Comparison of ENCODE assay signal across 14 cellular contexts in the genomic region with DNA sequence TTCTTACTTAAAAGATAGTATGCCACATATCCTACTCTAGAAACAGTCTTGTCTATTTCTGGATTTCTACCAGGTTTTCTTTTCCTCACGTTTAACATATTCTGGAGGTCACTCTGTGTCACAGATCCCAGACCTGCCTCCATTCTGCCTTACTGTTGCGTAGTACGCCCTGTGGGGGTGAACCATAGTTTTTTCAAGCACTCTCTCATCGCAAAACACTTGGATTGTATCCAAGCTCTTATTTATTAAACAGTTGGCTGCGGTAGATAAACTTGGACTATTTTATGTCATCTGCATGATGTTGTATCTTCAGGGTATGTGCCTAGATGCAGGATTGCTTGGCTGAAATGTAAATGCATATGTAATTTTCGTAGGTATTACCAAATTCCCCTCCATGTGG.
"Had no signal": no experiment of that assay in that cellular context is flagged by ENCODE, and none has a peak within 500 bp of the region (broad histone marks: within the 10 kb centered on the region; RNA-seq: fewer than 3 reads in every experiment).

No MANE protein-coding gene starts in this region.

- H3K36me3 ChIP-seq: breast epithelium, upper lobe of right lung had no signal

- H3K27ac ChIP-seq: breast epithelium, testis, upper lobe of right lung had no signal

- H3K9me3 ChIP-seq: breast epithelium, testis, upper lobe of right lung had no signal

- H3K9me3 Mint-ChIP-seq: activated CD4-positive, alpha-beta T cell treated with anti-CD3 and anti-CD28 coated beads, Interleukin-2, amount 10 ng/mL, durations not matched to agents 24 days and 14 days; activated T-helper 1 cell treated with anti-CD3 and anti-CD28 coated beads, Interleukin-12 subunit alpha, Interleukin-12 subunit beta, Interleukin-2, Interleukin-4 antibody, amounts not matched to agents 30 ng/mL and 10 ng/mL and 1 ng/mL, durations not matched to agents 14 hours and 24 hours and 36 hours; stimulated activated naive CD8-positive, alpha-beta T cell treated with anti-CD3 and anti-CD28 coated beads, Interleukin-15, Interleukin-2, amounts not matched to agents 100 ng/mL and 50 ng/mL, for 24 hours had no signal

- H3K4me3 ChIP-seq: breast epithelium, dorsolateral prefrontal cortex, testis, upper lobe of right lung had no signal

- H3K4me1 ChIP-seq: breast epithelium had no signal

- H3K27ac Mint-ChIP-seq: activated CD4-positive, alpha-beta T cell treated with anti-CD3 and anti-CD28 coated beads, Interleukin-2, amount 10 ng/mL, durations not matched to agents 24 days and 14 days; activated T-helper 1 cell treated with anti-CD3 and anti-CD28 coated beads, Interleukin-12 subunit alpha, Interleukin-12 subunit beta, Interleukin-2, Interleukin-4 antibody, amounts not matched to agents 30 ng/mL and 10 ng/mL and 1 ng/mL, durations not matched to agents 14 hours and 24 hours and 36 hours; memory B cell; nephron progenitor cell; stimulated activated naive CD8-positive, alpha-beta T cell treated with anti-CD3 and anti-CD28 coated beads, Interleukin-15, Interleukin-2, amounts not matched to agents 100 ng/mL and 50 ng/mL, for 24 hours; WTC11 had no signal

- DNase-seq: activated CD4-positive, alpha-beta T cell treated with anti-CD3 and anti-CD28 coated beads, Interleukin-2, amount 10 ng/mL, durations not matched to agents 24 days and 14 days; activated naive CD4-positive, alpha-beta T cell; aorta; dorsolateral prefrontal cortex; nephron progenitor cell; stimulated activated CD4-positive, alpha-beta T cell treated with anti-CD3 and anti-CD28 coated beads, Interleukin-12 subunit alpha, Interleukin-12 subunit beta, amount 100 ng/mL, for 4 hours; testis; upper lobe of right lung had no signal

- ATAC-seq: esophagus mucosa, upper lobe of right lung, WTC11 had no signal

- H3K4me3 Mint-ChIP-seq: activated CD4-positive, alpha-beta T cell treated with anti-CD3 and anti-CD28 coated beads, Interleukin-2, amount 10 ng/mL, durations not matched to agents 24 days and 14 days; activated T-helper 1 cell treated with anti-CD3 and anti-CD28 coated beads, Interleukin-12 subunit alpha, Interleukin-12 subunit beta, Interleukin-2, Interleukin-4 antibody, amounts not matched to agents 30 ng/mL and 10 ng/mL and 1 ng/mL, durations not matched to agents 14 hours and 24 hours and 36 hours; memory B cell; nephron progenitor cell; stimulated activated naive CD8-positive, alpha-beta T cell treated with anti-CD3 and anti-CD28 coated beads, Interleukin-15, Interleukin-2, amounts not matched to agents 100 ng/mL and 50 ng/mL, for 24 hours; WTC11 had no signal

- H3K27me3 Mint-ChIP-seq: memory B cell had no signal

- H3K4me1 Mint-ChIP-seq: activated CD4-positive, alpha-beta T cell treated with anti-CD3 and anti-CD28 coated beads, Interleukin-2, amount 10 ng/mL, durations not matched to agents 24 days and 14 days had no signal

- H3K27me3 ChIP-seq: breast epithelium, dorsolateral prefrontal cortex, testis, upper lobe of right lung had no signal
